Comparison of ENCODE assay signal across 1 cellular context in genomic region chr17:62628845-62629555, GRCh38.
TF ChIP-seq lines count a peak whose summit lies in the region.

No MANE protein-coding gene starts in this region.

TF ChIP-seq in SK-N-SH, 30 proteins besides CTCF, POLR2A, EP300 and RAD21 (continued from another document):
- TF ChIP-seq, protein P1, sequence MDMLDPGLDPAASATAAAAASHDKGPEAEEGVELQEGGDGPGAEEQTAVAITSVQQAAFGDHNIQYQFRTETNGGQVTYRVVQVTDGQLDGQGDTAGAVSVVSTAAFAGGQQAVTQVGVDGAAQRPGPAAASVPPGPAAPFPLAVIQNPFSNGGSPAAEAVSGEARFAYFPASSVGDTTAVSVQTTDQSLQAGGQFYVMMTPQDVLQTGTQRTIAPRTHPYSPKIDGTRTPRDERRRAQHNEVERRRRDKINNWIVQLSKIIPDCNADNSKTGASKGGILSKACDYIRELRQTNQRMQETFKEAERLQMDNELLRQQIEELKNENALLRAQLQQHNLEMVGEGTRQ (IDR thresholded peaks at IDR 0.05; ENCODE audit: borderline replicate concordance, low read depth, low read length): no peak
- TF ChIP-seq MEF2A (IDR thresholded peaks at IDR 0.05; ENCODE audit: borderline replicate concordance, low read depth) (no peak), TCF12 (IDR thresholded peaks at IDR 0.05) (no peak; the same call in none of the 2 replicates), NFIC (IDR thresholded peaks at IDR 0.05; ENCODE audit: borderline replicate concordance) (no peak), GABPA (IDR thresholded peaks at IDR 0.05; ENCODE audit: low read depth) (no peak), SIN3A (IDR thresholded peaks at IDR 0.05; ENCODE audit: borderline replicate concordance, low read depth, low read length) (no peak)
- TF ChIP-seq, protein P2, sequence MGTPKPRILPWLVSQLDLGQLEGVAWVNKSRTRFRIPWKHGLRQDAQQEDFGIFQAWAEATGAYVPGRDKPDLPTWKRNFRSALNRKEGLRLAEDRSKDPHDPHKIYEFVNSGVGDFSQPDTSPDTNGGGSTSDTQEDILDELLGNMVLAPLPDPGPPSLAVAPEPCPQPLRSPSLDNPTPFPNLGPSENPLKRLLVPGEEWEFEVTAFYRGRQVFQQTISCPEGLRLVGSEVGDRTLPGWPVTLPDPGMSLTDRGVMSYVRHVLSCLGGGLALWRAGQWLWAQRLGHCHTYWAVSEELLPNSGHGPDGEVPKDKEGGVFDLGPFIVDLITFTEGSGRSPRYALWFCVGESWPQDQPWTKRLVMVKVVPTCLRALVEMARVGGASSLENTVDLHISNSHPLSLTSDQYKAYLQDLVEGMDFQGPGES (IDR thresholded peaks at IDR 0.05; ENCODE audit: low read depth, low read length): no peak
- TF ChIP-seq, protein P3, sequence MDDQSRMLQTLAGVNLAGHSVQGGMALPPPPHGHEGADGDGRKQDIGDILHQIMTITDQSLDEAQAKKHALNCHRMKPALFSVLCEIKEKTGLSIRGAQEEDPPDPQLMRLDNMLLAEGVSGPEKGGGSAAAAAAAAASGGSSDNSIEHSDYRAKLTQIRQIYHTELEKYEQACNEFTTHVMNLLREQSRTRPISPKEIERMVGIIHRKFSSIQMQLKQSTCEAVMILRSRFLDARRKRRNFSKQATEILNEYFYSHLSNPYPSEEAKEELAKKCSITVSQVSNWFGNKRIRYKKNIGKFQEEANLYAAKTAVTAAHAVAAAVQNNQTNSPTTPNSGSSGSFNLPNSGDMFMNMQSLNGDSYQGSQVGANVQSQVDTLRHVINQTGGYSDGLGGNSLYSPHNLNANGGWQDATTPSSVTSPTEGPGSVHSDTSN (IDR thresholded peaks at IDR 0.05): no peak
TF ChIP-seq in SK-N-SH: peak in this region for 6.
